Comparison of ENCODE assay signal across 8 cellular contexts in the genomic region with DNA sequence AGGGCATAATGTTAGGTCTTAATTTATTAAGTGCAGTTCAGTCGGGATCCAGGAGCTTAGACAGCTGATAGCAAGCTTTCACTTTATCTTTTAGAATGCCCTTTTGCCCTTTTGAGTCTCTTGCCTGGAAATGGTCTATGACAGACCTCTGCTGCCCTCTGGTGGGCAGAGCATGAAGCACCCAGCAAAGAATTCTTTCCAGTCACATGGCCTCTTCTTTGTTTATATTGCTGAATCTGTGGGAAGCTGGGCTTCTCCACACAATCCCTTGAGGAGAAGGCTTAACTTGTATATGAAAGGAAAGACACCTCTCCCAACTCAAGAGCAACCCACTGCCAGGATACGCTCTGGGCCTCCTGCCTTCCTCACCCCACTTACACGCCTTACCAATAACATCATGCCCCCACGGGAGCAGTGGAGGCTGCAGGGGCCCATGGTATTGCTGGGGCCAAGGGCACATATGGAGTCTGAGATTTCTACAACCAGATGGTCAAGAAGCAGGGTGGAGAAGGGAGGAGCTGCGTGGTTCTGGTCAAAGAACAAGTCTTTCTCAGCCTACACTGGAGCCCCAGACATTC. TPM values are rescaled to one million over a fixed set of nuclear protein-coding genes. Genes with fewer than 3 reads are reported as not detected.
DNase-seq lines count a peak whose midpoint lies in the region; ATAC-seq and TF ChIP-seq lines count a peak whose summit lies in the region.

No MANE protein-coding gene starts in this region.

- H3K27ac Mint-ChIP-seq in central memory CD8-positive, alpha-beta T cell (ENCODE audit: low read depth): no peak overlapping the region

- peak; percentile 94 for TF ChIP-seq CTCF in AG09319 (IDR thresholded peaks at IDR 0.05; ENCODE audit: low read depth, low read length)

- DNase-seq in AG09319 (ENCODE audit: extremely low read depth, low read depth) (peak; percentile 61), H4 (ENCODE audit: low spot score) (peak; percentile 81), NCI-H2227 treated with DMSO at 0.1 percent for 48 hours (lab: John Stamatoyannopoulos, UW) (peak; percentile 91), left colon (peak; percentile 69 to 87)
- DNase-seq in activated CD4-positive, CD25-positive, alpha-beta regulatory T cell treated with anti-CD3 and anti-CD28 coated beads, Interleukin-2, amount 50 U/mL, for 16 hours (ENCODE audit: low read depth, low spot score): peak; percentile 62
- peak; percentile 68 to 75 for DNase-seq in central memory CD8-positive, alpha-beta T cell (ENCODE audit: low spot score in 2 of 2)
- peak; percentile 72 to 77 for DNase-seq in stimulated activated CD4-positive, alpha-beta T cell treated with anti-CD3 and anti-CD28 coated beads, Interleukin-1b, Interleukin-23, amount 100 ng/mL, for 4 hours (ENCODE audit: low read depth in 2 of 2)

- peak; percentile 68 for ATAC-seq in central memory CD8-positive, alpha-beta T cell (replicated peaks; ENCODE audit: extremely low read depth, poor library complexity, severe bottlenecking)
- ATAC-seq in left colon (peak; percentile 69), HG03571 (IDR thresholded peaks at IDR 0.05; ENCODE audit: unreplicated experiment) (no peak)

- peaks cover 2% of the 10 kb centered on the region for H3K36me3 Mint-ChIP-seq in central memory CD8-positive, alpha-beta T cell (ENCODE audit: insufficient read depth)

- no peak overlapping the region for H3K4me3 Mint-ChIP-seq in central memory CD8-positive, alpha-beta T cell

- intact Hi-C loops in left colon (cut with DNase I, micrococcal nuclease): loop anchor here in 1 of 2 donors (10.0 kb wide), 1 partner anchor 336 kb away; no protein-coding TSS in a partner anchor

- H3K27me3 Mint-ChIP-seq in central memory CD8-positive, alpha-beta T cell: peaks cover 27% of the 10 kb centered on the region

- H3K9me3 Mint-ChIP-seq in central memory CD8-positive, alpha-beta T cell: no peaks in the 10 kb centered on the region

- H3K4me1 Mint-ChIP-seq in central memory CD8-positive, alpha-beta T cell: peaks cover 5% of the 10 kb centered on the region

RNA-seq across cellular contexts. Expression of a gene that starts 20.4 kb away (rescaled TPM):
- total RNA-seq in H4 (2014; rRNA removed; shearing (Covaris generic)): 0.52 and 9.8 TPM in 2 replicates
- total RNA-seq in left colon: 1 to 10 TPM; 2.3 to 9.8 TPM

RNA-seq across cellular contexts. Expression of a gene that starts 20.5 kb away (rescaled TPM):
- 22.4 and 22.6 TPM in 2 replicates for total RNA-seq in H4 (2014; rRNA removed; shearing (Covaris generic))
- total RNA-seq in left colon: 10 to 100 TPM; 50.9 to 60.5 TPM

RNA-seq across cellular contexts. Expression of a gene that starts 41.2 kb away (rescaled TPM):
- total RNA-seq in H4 (2014; rRNA removed; shearing (Covaris generic)): 194 and 288 TPM in 2 replicates
- 10 to 100 TPM in 1 of 2 donors, 1 to 10 TPM in 1; 6.8 to 22.3 TPM for total RNA-seq in left colon

RNA-seq across cellular contexts. Expression of a gene that starts 49.1 kb away (rescaled TPM):
- not detected in 2 replicates for total RNA-seq in H4 (2014; rRNA removed; shearing (Covaris generic))
- not detected for total RNA-seq in left colon

RNA-seq across cellular contexts. Expression of a gene that starts 55.8 kb away (rescaled TPM):
- not detected in 2 replicates for total RNA-seq in H4 (2014; rRNA removed; shearing (Covaris generic))
- total RNA-seq in left colon: 1 to 10 TPM; 3.9 to 5.1 TPM
